1 cellular context compared by ENCODE assay signal in genomic region chr6:26414281-26414680, GRCh38.
TF ChIP-seq lines count a peak whose summit lies in the region.

No MANE protein-coding gene starts in this region.

TF ChIP-seq in K562, 482 proteins besides CTCF, POLR2A, EP300 and RAD21 (continues in another document):
- TF ChIP-seq EHMT2 (IDR thresholded peaks at IDR 0.05) (no peak), KHSRP (IDR thresholded peaks at IDR 0.05) (no peak), ZZZ3 (IDR thresholded peaks at IDR 0.05) (no peak), RCOR1 (IDR thresholded peaks at IDR 0.05; ENCODE audit: borderline replicate concordance in 1 of 2, low read depth in 2 of 2, low read length in 2 of 2) (peak in 1 of 2 experiments; percentile 36; a peak in 1 of 4 replicates), ZFP91 (CRISPR knock-in tag; IDR thresholded peaks at IDR 0.05) (no peak), IRF2 (CRISPR knock-in tag; IDR thresholded peaks at IDR 0.05) (no peak), DACH1 (IDR thresholded peaks at IDR 0.05; ENCODE audit: partially characterized antibody) (no peak), WHSC1 (IDR thresholded peaks at IDR 0.05; ENCODE audit: low read length) (no peak), DDX20 (tag; IDR thresholded peaks at IDR 0.05; ENCODE audit: low read depth) (no peak), CBFA2T3 (IDR thresholded peaks at IDR 0.05) (peak; percentile 65), ZNF347 (CRISPR knock-in tag; IDR thresholded peaks at IDR 0.05; ENCODE audit: low read depth) (no peak), C11orf30 (IDR thresholded peaks at IDR 0.05; ENCODE audit: low read depth) (no peak), SOX6 (IDR thresholded peaks at IDR 0.05) (peak; percentile 39; the same call in 1 of the 2 replicates), MYC (IDR thresholded peaks at IDR 0.05; ENCODE audit: low read depth, low read length) (no peak), MYC (CRISPR knock-in tag; IDR thresholded peaks at IDR 0.05; ENCODE audit: borderline replicate concordance, low read depth) (no peak), ZNF583 (CRISPR knock-in tag; IDR thresholded peaks at IDR 0.05) (no peak), ELF2 (CRISPR knock-in tag; IDR thresholded peaks at IDR 0.05) (no peak), HMBOX1 (IDR thresholded peaks at IDR 0.05) (peak; percentile 5; the same call in 1 of the 2 replicates), USF1 (CRISPR knock-in tag; IDR thresholded peaks at IDR 0.05) (peak; percentile 64), IFI16 (CRISPR knock-in tag; IDR thresholded peaks at IDR 0.05) (no peak), MEIS2 (IDR thresholded peaks at IDR 0.05; ENCODE audit: partially characterized antibody) (peak; percentile 43), PKNOX1 (IDR thresholded peaks at IDR 0.05) (0 out of 2 replicates have a peak, but pooled peaks have one; percentile 6), BCL6 (CRISPR knock-in tag; IDR thresholded peaks at IDR 0.05) (no peak; the same call in 1 of the 2 replicates), MECOM (CRISPR knock-in tag; IDR thresholded peaks at IDR 0.05) (no peak), PML (IDR thresholded peaks at IDR 0.05; ENCODE audit: low read length) (no peak), ZNF263 (CRISPR knock-in tag; IDR thresholded peaks at IDR 0.05; ENCODE audit: borderline replicate concordance) (no peak), ZNF695 (CRISPR knock-in tag; IDR thresholded peaks at IDR 0.05) (no peak), TFAP4 (CRISPR knock-in tag; IDR thresholded peaks at IDR 0.05; ENCODE audit: borderline replicate concordance) (peak; percentile 66), FOXA1 (IDR thresholded peaks at IDR 0.05; ENCODE audit: borderline replicate concordance) (no peak), TRIM28 (IDR thresholded peaks at IDR 0.05) (no peak), MAFG (tag; conservative IDR thresholded peaks at IDR 0.05) (no peak), TCF15 (CRISPR knock-in tag; IDR thresholded peaks at IDR 0.05) (no peak), CBFA2T2 (conservative IDR thresholded peaks at IDR 0.05) (peak; percentile 47; the same call in 1 of the 2 replicates), IRF1 (CRISPR knock-in tag; IDR thresholded peaks at IDR 0.05; ENCODE audit: borderline replicate concordance) (no peak), ARID1B (IDR thresholded peaks at IDR 0.05) (0 out of 2 replicates have a peak, but pooled peaks have one; percentile 24), ZNF354B (CRISPR knock-in tag; IDR thresholded peaks at IDR 0.05) (no peak), NCOA6 (IDR thresholded peaks at IDR 0.05) (no peak), TFE3 (CRISPR knock-in tag; IDR thresholded peaks at IDR 0.05) (peak; percentile 78), KLF10 (CRISPR knock-in tag; IDR thresholded peaks at IDR 0.05) (no peak), MBD2 (IDR thresholded peaks at IDR 0.05; ENCODE audit: borderline replicate concordance, low read depth) (no peak), RAD51 (IDR thresholded peaks at IDR 0.05; ENCODE audit: borderline replicate concordance, low read depth) (peak; percentile 58), SNIP1 (IDR thresholded peaks at IDR 0.05; ENCODE audit: low read depth) (no peak), MGA (IDR thresholded peaks at IDR 0.05) (peak; percentile 42; the same call in 1 of the 2 replicates), ZNF143 (CRISPR knock-in tag; IDR thresholded peaks at IDR 0.05) (no peak), L3MBTL2 (IDR thresholded peaks at IDR 0.05) (peak; percentile 46; the same call in 1 of the 2 replicates), FIP1L1 (IDR thresholded peaks at IDR 0.05; ENCODE audit: low read depth, low read length, poor library complexity, severe bottlenecking) (no peak), SMAD4 (CRISPR knock-in tag; conservative IDR thresholded peaks at IDR 0.05) (0 out of 2 replicates have a peak, but pooled peaks have one; percentile 19), KDM1A (IDR thresholded peaks at IDR 0.05) (peak; percentile 15 to 24; a peak in 1 of 4 replicates)
